17 cellular contexts compared by ENCODE assay signal in genomic region chr1:235266325-235266724, GRCh38.
DNase-seq lines count a peak whose midpoint lies in the region; ATAC-seq and TF ChIP-seq lines count a peak whose summit lies in the region.
"Had no signal": no experiment of that assay in that cellular context is flagged by ENCODE, and none has a peak within 500 bp of the region (broad histone marks: within the 10 kb centered on the region; RNA-seq: fewer than 3 reads in every experiment).

No MANE protein-coding gene starts in this region.

- whole genome bisulfite sequencing in SK-N-SH (ENCODE audit: low lambda C conversion rate): 86% methylated on average over 1 of the region's 1 CpG
- 47 to 55% methylated on average over 1 of the region's 1 CpG for WGBS in esophagus squamous epithelium, 2 donors
- WGBS in aorta, 2 donors: 7% methylated on average over 1 of the region's 1 CpG

- DNase-seq in SK-N-SH (peak; percentile 34), NCI-H69 (lab: John Stamatoyannopoulos, UW) (peak; percentile 4), renal cortical epithelial cell (ENCODE audit: low read depth) (peak; percentile 54), esophagus squamous epithelium (lab: John Stamatoyannopoulos, UW) (no peak), aorta (no peak)
- DNase-seq: activated CD4-positive, alpha-beta T cell treated with anti-CD3 and anti-CD28 coated beads for 48 hours; activated naive CD8-positive, alpha-beta T cell treated with anti-CD3 and anti-CD28 coated beads, Interleukin-2, amount 50 U/mL, for 24 hours; activated T-cell treated with anti-CD3 and anti-CD28 coated beads, Interleukin-2, amount 50 U/mL, for 1 hour; Calu3; left ventricle myocardium inferior; NCI-H2171; nephron progenitor cell; Right ventricle myocardium superior; thyroid gland had no signal

- H3K27ac ChIP-seq in SK-N-SH (ENCODE audit: low read depth in 2 of 2, low read length in 1 of 2) (peak overlapping the region; percentile 19 to 40; a peak in 3 of 4 replicates), esophagus squamous epithelium (no peak overlapping the region), aorta (ENCODE audit: low read depth in 1 of 2, low read length in 2 of 2) (no peak overlapping the region)
- H3K27ac ChIP-seq: left ventricle myocardium inferior, thyroid gland had no signal

- H3K36me3 ChIP-seq in SK-N-SH (replicated peaks in 1 of 2; ENCODE audit: control insufficient read depth in 1 of 2, insufficient read depth in 2 of 2, low read length in 1 of 2) (no peaks in the 10 kb centered on the region), endocrine pancreas (ENCODE audit: control insufficient read depth, insufficient read depth, low read length) (no peaks in the 10 kb centered on the region), esophagus squamous epithelium (no peaks in the 10 kb centered on the region), aorta (ENCODE audit: control insufficient read depth in 1 of 2, insufficient read depth in 2 of 2, low read length in 1 of 2) (no peaks in the 10 kb centered on the region)
- H3K36me3 ChIP-seq: left ventricle myocardium inferior, thyroid gland had no signal

- no peak for TF ChIP-seq RAD21 in SK-N-SH (IDR thresholded peaks at IDR 0.05; ENCODE audit: low read length)

- H3K79me2 ChIP-seq in SK-N-SH (ENCODE audit: insufficient read depth): peaks cover 100% of the 10 kb centered on the region

- POLR2A ChIA-PET in SK-N-SH (lab: Yijun Ruan, JAX): no interaction called here

- H3K4me1 ChIP-seq in SK-N-SH (ENCODE audit: control insufficient read depth in 1 of 2, insufficient read depth in 2 of 2, low read depth in 1 of 2, low read length in 1 of 2): peaks cover 0 to 3% of the 10 kb centered on the region in 2 experiments; a peak in 3 of 4 replicates
- peaks cover 30% of the 10 kb centered on the region for H3K4me1 ChIP-seq in endocrine pancreas (ENCODE audit: control insufficient read depth, insufficient read depth, low read length)
- peaks cover 0 to 45% (median 0%) of the 10 kb centered on the region in 3 donors for H3K4me1 ChIP-seq in esophagus squamous epithelium
- peaks cover 0 to 1% of the 10 kb centered on the region in 2 donors for H3K4me1 ChIP-seq in aorta (ENCODE audit: control insufficient read depth in 1 of 2, insufficient read depth in 2 of 2, low read length in 2 of 2)

- H3F3A ChIP-seq in SK-N-SH (replicated peaks; ENCODE audit: insufficient read depth): peaks cover 9% of the 10 kb centered on the region

- CTCF ChIA-PET in SK-N-SH (lab: Yijun Ruan, JAX): interaction anchor here (1.3 to 2.1 kb wide), 3 partner anchors 9 to 149 kb away, joined by 4 to 5 read pairs (median 5); no protein-coding TSS in a partner anchor

- peaks cover 90% of the 10 kb centered on the region for H4K20me1 ChIP-seq in SK-N-SH (ENCODE audit: insufficient read depth)

- H3K9ac ChIP-seq in SK-N-SH (no peak overlapping the region), endocrine pancreas (ENCODE audit: control insufficient read depth, insufficient read depth, low read length) (no peak overlapping the region)

- no peak for TF ChIP-seq POLR2A in esophagus squamous epithelium (IDR thresholded peaks at IDR 0.05)

- H3K9me3 ChIP-seq in SK-N-SH: no peaks in the 10 kb centered on the region
- no peaks in the 10 kb centered on the region for H3K9me3 ChIP-seq in endocrine pancreas (ENCODE audit: control insufficient read depth, low read length)
- H3K9me3 ChIP-seq in esophagus squamous epithelium: no peaks in the 10 kb centered on the region
- no peaks in the 10 kb centered on the region for H3K9me3 ChIP-seq in aorta (ENCODE audit: control insufficient read depth, low read length)
- H3K9me3 ChIP-seq: left ventricle myocardium inferior, thyroid gland had no signal

- no peak overlapping the region for H2AFZ ChIP-seq in SK-N-SH (ENCODE audit: low read depth)

- intact Hi-C loops in esophagus squamous epithelium (cut with DNase I): loop anchor here (10.0 kb wide), 1 partner anchor 58 kb away; the partner anchor contains the start of genes ARID4B and GGPS1
- intact Hi-C loops in aorta (cut with DNase I): no loop called here

- no peak for TF ChIP-seq CTCF in SK-N-SH (IDR thresholded peaks at IDR 0.05)
- TF ChIP-seq CTCF in esophagus squamous epithelium (IDR thresholded peaks at IDR 0.05): no peak

- H3K9me2 ChIP-seq in SK-N-SH: no peaks in the 10 kb centered on the region

- no peak overlapping the region for H3K4me3 ChIP-seq in SK-N-SH (ENCODE audit: low read depth in 2 of 2, low read length in 1 of 2)
- H3K4me3 ChIP-seq in endocrine pancreas (ENCODE audit: control insufficient read depth, insufficient read depth, low read length): peak overlapping the region; percentile 40
- H3K4me3 ChIP-seq in esophagus squamous epithelium: no peak overlapping the region
- H3K4me3 ChIP-seq in aorta (ENCODE audit: low read length in 2 of 2): no peak overlapping the region
- H3K4me3 ChIP-seq: left ventricle myocardium inferior, thyroid gland had no signal

- no peak for TF ChIP-seq EP300 in SK-N-SH (IDR thresholded peaks at IDR 0.05; ENCODE audit: borderline replicate concordance in 1 of 2, low read depth in 1 of 2, low read length in 1 of 2)

- ATAC-seq in SK-N-SH treated with all-trans-retinoic acid at 6 μM for 48 hours: no peak
- no peak for ATAC-seq in HG03280 (IDR thresholded peaks at IDR 0.05; ENCODE audit: unreplicated experiment)
- ATAC-seq in aorta (ENCODE audit: low FRiP score): no peak
- ATAC-seq: activated naive CD8-positive, alpha-beta T cell treated with anti-CD3 and anti-CD28 coated beads, Interleukin-2, amount 50 U/mL, for 24 hours had no signal

- H3K4me2 ChIP-seq in SK-N-SH: no peak overlapping the region

- no peaks in the 10 kb centered on the region for H3K27me3 ChIP-seq in SK-N-SH (ENCODE audit: insufficient read depth)
- H3K27me3 ChIP-seq in endocrine pancreas (ENCODE audit: control insufficient read depth, insufficient read depth, low read length): no peaks in the 10 kb centered on the region
- no peaks in the 10 kb centered on the region for H3K27me3 ChIP-seq in esophagus squamous epithelium
- no peaks in the 10 kb centered on the region for H3K27me3 ChIP-seq in aorta (ENCODE audit: control insufficient read depth in 1 of 2, insufficient read depth in 2 of 2, low read length in 1 of 2)
- H3K27me3 ChIP-seq: thyroid gland had no signal

TF ChIP-seq in SK-N-SH, 30 proteins besides CTCF, POLR2A, EP300 and RAD21:
- peak; percentile 58; the same call in 1 of the 2 replicates for TF ChIP-seq RFX5 (IDR thresholded peaks at IDR 0.05; ENCODE audit: low read length)
- TF ChIP-seq FOSL2 (IDR thresholded peaks at IDR 0.05; ENCODE audit: borderline replicate concordance, low read depth): no peak

TF ChIP-seq in SK-N-SH treated with all-trans-retinoic acid at 6 μM for 48 hours, 23 proteins besides CTCF, POLR2A, EP300 and RAD21:
- no peak for TF ChIP-seq CREB5 (CRISPR knock-in tag; IDR thresholded peaks at IDR 0.05; ENCODE audit: low read depth)

Comparison
In these comparisons a context has a peak if more than half of its experiments do, and no peak if none do; other contexts are left out.
1. DNase-seq: peak in SK-N-SH (single experiment), NCI-H69 (single experiment) and renal cortical epithelial cell (single experiment); none in esophagus squamous epithelium (single experiment) and aorta (0 of 2).
2. H3K27ac ChIP-seq: peak in SK-N-SH (2 of 2); none in esophagus squamous epithelium (0 of 4) and aorta (0 of 2).